ENCODE assay signal across 4 cellular contexts in the genomic region with DNA sequence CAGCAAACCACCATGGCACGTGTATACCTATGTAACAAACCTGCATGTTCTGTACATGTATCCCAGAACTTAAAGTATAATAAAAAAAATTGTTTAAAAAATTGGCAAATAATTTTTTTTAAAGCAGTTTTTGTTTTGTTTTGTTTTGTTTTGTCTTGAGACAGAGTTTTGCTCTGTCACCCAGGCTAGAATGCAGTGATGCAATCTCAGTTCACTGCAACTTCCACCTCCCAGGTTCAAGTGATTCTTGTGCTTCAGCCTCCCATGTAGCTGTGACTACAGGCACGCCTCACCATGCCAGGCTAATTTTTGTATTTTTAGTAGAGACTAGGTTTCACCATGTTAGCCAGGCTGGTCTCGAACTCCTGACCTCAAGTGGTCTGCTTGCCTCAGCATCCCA. TPM values are rescaled to one million over a fixed set of nuclear protein-coding genes. Genes with fewer than 3 reads are reported as not detected.
"Had no signal": no experiment of that assay in that cellular context is flagged by ENCODE, and none has a peak within 500 bp of the region (broad histone marks: within the 10 kb centered on the region; RNA-seq: fewer than 3 reads in every experiment).

No MANE protein-coding gene starts in this region.

RNA-seq across cellular contexts. Expression of a gene that starts 27.5 kb away (rescaled TPM):
- total RNA-seq: subcutaneous adipose tissue, thoracic aorta, thyroid gland, vagina had no signal
